ENCODE assay signal across 19 cellular contexts in genomic region chr4:80049402-80049801, GRCh38. TPM values are rescaled to one million over a fixed set of nuclear protein-coding genes. Genes with fewer than 3 reads are reported as not detected.
DNase-seq lines count a peak whose midpoint lies in the region; TF ChIP-seq lines count a peak whose summit lies in the region.
"Had no signal": no experiment of that assay in that cellular context is flagged by ENCODE, and none has a peak within 500 bp of the region (broad histone marks: within the 10 kb centered on the region; RNA-seq: fewer than 3 reads in every experiment).

No MANE protein-coding gene starts in this region.

- no peak for TF ChIP-seq CTCF in tibial nerve (IDR thresholded peaks at IDR 0.05)
- TF ChIP-seq CTCF in smooth muscle cell (IDR thresholded peaks at IDR 0.05; ENCODE audit: borderline replicate concordance, insufficient read depth, poor library complexity, severe bottlenecking), result no peak

- H3K4me1 ChIP-seq in tibial nerve (peaks cover 0 to 66% (median 19%) of the 10 kb centered on the region in 4 donors), smooth muscle cell (ENCODE audit: low read depth) (no peaks in the 10 kb centered on the region)

- H4K20me1 ChIP-seq in smooth muscle cell (ENCODE audit: low read depth), result peaks cover 4% of the 10 kb centered on the region

- no peaks in the 10 kb centered on the region for H3F3A ChIP-seq in smooth muscle cell (ENCODE audit: low read depth)

- no peak overlapping the region for H2AFZ ChIP-seq in smooth muscle cell (ENCODE audit: low read depth)

- no peak overlapping the region for H3K4me3 ChIP-seq in tibial nerve
- H3K4me3 ChIP-seq in smooth muscle cell, result no peak overlapping the region
- H3K4me3 ChIP-seq: dorsolateral prefrontal cortex, mucosa of descending colon had no signal

- no peaks in the 10 kb centered on the region for H3K79me2 ChIP-seq in smooth muscle cell (ENCODE audit: low read depth)

- peak overlapping the region; percentile 24 to 85 (median 70) for H3K27ac ChIP-seq in tibial nerve
- H3K27ac ChIP-seq in smooth muscle cell (ENCODE audit: low read depth), result no peak overlapping the region
- H3K27ac ChIP-seq: dorsolateral prefrontal cortex had no signal

- H3K4me2 ChIP-seq in smooth muscle cell, result no peak overlapping the region

- no peak overlapping the region for H3K9ac ChIP-seq in smooth muscle cell (ENCODE audit: low read depth)

- H3K9me3 ChIP-seq in tibial nerve (no peaks in the 10 kb centered on the region), smooth muscle cell (replicated peaks; ENCODE audit: low read depth) (no peaks in the 10 kb centered on the region)
- H3K9me3 ChIP-seq: mucosa of descending colon had no signal

- no peak for TF ChIP-seq POLR2A in tibial nerve (IDR thresholded peaks at IDR 0.05)

- no peak for TF ChIP-seq EP300 in tibial nerve (IDR thresholded peaks at IDR 0.05)

- DNase-seq in NCI-H2107 treated with DMSO at 0.1 percent for 48 hours (lab: John Stamatoyannopoulos, UW; ENCODE audit: unreplicated experiment), result peak; percentile 6
- no peak for DNase-seq in NCI-H2107 (lab: John Stamatoyannopoulos, UW)
- DNase-seq in OCI-M1 (lab: John Stamatoyannopoulos, UW), result peak; percentile 32
- DNase-seq in iPS-NIHi11 (ENCODE audit: low spot score), result peak; percentile 29
- DNase-seq in tibial nerve (ENCODE audit: low spot score in 2 of 2), result no peak
- DNase-seq in NCI-H128 (lab: John Stamatoyannopoulos, UW; ENCODE audit: unreplicated experiment), result no peak
- DNase-seq in smooth muscle cell (lab: John Stamatoyannopoulos, UW; ENCODE audit: unreplicated experiment), result no peak
- no peak for DNase-seq in HPDE6-E6E7 (ENCODE audit: extremely low spot score)
- DNase-seq: activated CD4-positive, alpha-beta T cell treated with anti-CD3 and anti-CD28 coated beads for 1 hour; activated CD8-positive, alpha-beta memory T cell treated with anti-CD3 and anti-CD28 coated beads, Interleukin-2, amount 50 U/mL, for 4 hours; activated naive CD4-positive, alpha-beta T cell treated with anti-CD3 and anti-CD28 coated beads for 36 hours; C1 segment of cervical spinal cord; DMS53; dorsolateral prefrontal cortex; mucosa of descending colon; occipital lobe; stimulated activated CD4-positive, alpha-beta T cell treated with anti-CD3 and anti-CD28 coated beads, Interleukin-4, amount 100 ng/mL, for 1 hour; stimulated activated CD8-positive, alpha-beta memory T cell treated with anti-CD3 and anti-CD28 coated beads, Interleukin-4, amount 100 ng/mL, for 48 hours; trophoblast cell had no signal

- no peaks in the 10 kb centered on the region for H3K36me3 ChIP-seq in tibial nerve
- H3K36me3 ChIP-seq in smooth muscle cell (ENCODE audit: low read depth), result peaks cover 12% of the 10 kb centered on the region

- no peaks in the 10 kb centered on the region for H3K27me3 ChIP-seq in tibial nerve
- H3K27me3 ChIP-seq in smooth muscle cell (ENCODE audit: low read depth), result no peaks in the 10 kb centered on the region
- H3K27me3 ChIP-seq: dorsolateral prefrontal cortex had no signal

RNA-seq across cellular contexts. Expression of gene ANTXR2, which starts 23.6 kb away (rescaled TPM):
- 100 to 1,000 TPM in 3 of 4 donors, 10 to 100 TPM in 1; 69.6 to 139 (median 118) TPM for total RNA-seq in tibial nerve
- total RNA-seq in smooth muscle cell, result 67.6 and 94.3 TPM in 2 replicates
- 60.6 and 74.5 TPM in 2 replicates for polyA plus RNA-seq in smooth muscle cell

Comparison
In these comparisons a context has a peak if more than half of its experiments do, and no peak if none do; other contexts are left out.
1. DNase-seq: peak in NCI-H2107 treated with DMSO at 0.1 percent for 48 hours (single experiment), OCI-M1 (single experiment) and iPS-NIHi11 (single experiment); none in NCI-H2107 (single experiment), tibial nerve (0 of 2), NCI-H128 (single experiment), smooth muscle cell (single experiment) and HPDE6-E6E7 (single experiment).